ENCODE assay signal across 1 cellular context in the genomic region with DNA sequence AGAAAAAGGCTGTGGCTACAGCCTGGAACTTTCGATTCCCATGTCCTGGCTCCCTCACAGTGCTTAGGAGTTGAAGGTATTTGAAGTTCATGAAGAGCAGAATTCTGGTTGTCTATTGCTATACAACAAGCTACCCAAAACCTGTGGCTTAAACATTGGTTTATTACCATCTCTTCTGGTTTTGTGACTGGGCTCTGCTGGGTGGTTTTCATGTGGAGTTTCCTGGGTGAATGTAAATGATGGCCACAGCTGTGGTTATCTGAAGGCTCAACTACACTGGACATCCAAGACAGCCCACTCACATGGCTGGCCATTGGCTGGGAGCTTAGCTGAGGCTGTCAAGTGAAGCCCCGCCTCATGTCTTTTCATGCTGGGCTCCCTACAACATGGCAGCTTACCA.
TF ChIP-seq lines count a peak whose summit lies in the region.

No MANE protein-coding gene starts in this region.

TF ChIP-seq in HepG2, 621 proteins besides CTCF, POLR2A, EP300 and RAD21:
- TF ChIP-seq, protein P1, sequence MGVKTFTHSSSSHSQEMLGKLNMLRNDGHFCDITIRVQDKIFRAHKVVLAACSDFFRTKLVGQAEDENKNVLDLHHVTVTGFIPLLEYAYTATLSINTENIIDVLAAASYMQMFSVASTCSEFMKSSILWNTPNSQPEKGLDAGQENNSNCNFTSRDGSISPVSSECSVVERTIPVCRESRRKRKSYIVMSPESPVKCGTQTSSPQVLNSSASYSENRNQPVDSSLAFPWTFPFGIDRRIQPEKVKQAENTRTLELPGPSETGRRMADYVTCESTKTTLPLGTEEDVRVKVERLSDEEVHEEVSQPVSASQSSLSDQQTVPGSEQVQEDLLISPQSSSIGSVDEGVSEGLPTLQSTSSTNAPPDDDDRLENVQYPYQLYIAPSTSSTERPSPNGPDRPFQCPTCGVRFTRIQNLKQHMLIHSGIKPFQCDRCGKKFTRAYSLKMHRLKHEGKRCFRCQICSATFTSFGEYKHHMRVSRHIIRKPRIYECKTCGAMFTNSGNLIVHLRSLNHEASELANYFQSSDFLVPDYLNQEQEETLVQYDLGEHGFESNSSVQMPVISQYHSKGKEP (CRISPR knock-in tag; IDR thresholded peaks at IDR 0.05) = no peak
- peak; percentile 97 for TF ChIP-seq ZNF331 (CRISPR knock-in tag; IDR thresholded peaks at IDR 0.05)
- TF ChIP-seq ZSCAN9 (CRISPR knock-in tag; IDR thresholded peaks at IDR 0.05; ENCODE audit: borderline replicate concordance) = no peak
